Comparison of ENCODE assay signal across 10 cellular contexts in genomic region chr11:114158886-114159285, GRCh38.
DNase-seq lines count a peak whose midpoint lies in the region; ATAC-seq, FAIRE-seq and TF ChIP-seq lines count a peak whose summit lies in the region.
"Had no signal": no experiment of that assay in that cellular context is flagged by ENCODE, and none has a peak within 500 bp of the region (broad histone marks: within the 10 kb centered on the region; RNA-seq: fewer than 3 reads in every experiment).

No MANE protein-coding gene starts in this region.

- H3K27ac ChIP-seq in ACC112 (ENCODE audit: low read depth, low read length) (peak overlapping the region; percentile 96), OCI-LY7 (ENCODE audit: low read depth, low read length, poor library complexity, severe bottlenecking) (peak overlapping the region; percentile 81), esophagus squamous epithelium (peak overlapping the region; percentile 89 to 99 (median 97)), prostate gland (peak overlapping the region; percentile 99)

- no peaks in the 10 kb centered on the region for H4K20me1 ChIP-seq in OCI-LY7 (ENCODE audit: insufficient read depth, low read length)

- WGBS in esophagus squamous epithelium, 2 donors, result 91 to 92% methylated on average over 3 to 6 of the region's 7 CpGs
- 93% methylated on average over 7 of the region's 7 CpGs for WGBS in prostate gland

- POLR2A ChIA-PET in OCI-LY7 (lab: Charles Lee), result interaction anchor here (0.6 to 1.5 kb wide), 2 partner anchors 25 to 1064 kb away, joined by 3 to 5 read pairs; no protein-coding TSS in a partner anchor

- DNase-seq in OCI-LY7 (ENCODE audit: low spot score), result no peak
- no peak for DNase-seq in esophagus squamous epithelium (lab: John Stamatoyannopoulos, UW)
- DNase-seq in prostate gland (ENCODE audit: low spot score), result no peak
- DNase-seq in DMS79 treated with DMSO at 0.1 percent for 48 hours (lab: John Stamatoyannopoulos, UW), result no peak
- DNase-seq in GM12892 (ENCODE audit: insufficient read length), result no peak
- DNase-seq in NCI-H1092 (lab: John Stamatoyannopoulos, UW), result no peak
- DNase-seq: NCI-H2081, RPMI8226 had no signal

- intact Hi-C loops in OCI-LY7 (cut with micrococcal nuclease; ENCODE audit: unreplicated experiment), result no loop called here
- intact Hi-C loops in esophagus squamous epithelium (cut with DNase I), result no loop called here
- intact Hi-C loops in prostate gland (cut with DNase I), result no loop called here

- no peaks in the 10 kb centered on the region for H3K9me2 ChIP-seq in OCI-LY7 (ENCODE audit: insufficient read depth, low read length)

- H3K36me3 ChIP-seq in ACC112 (ENCODE audit: insufficient read depth, low read length), result peaks cover 18% of the 10 kb centered on the region; the same call in 1 of the 2 replicates
- H3K36me3 ChIP-seq in OCI-LY7 (ENCODE audit: insufficient read depth, low read length), result no peaks in the 10 kb centered on the region
- H3K36me3 ChIP-seq in esophagus squamous epithelium, result peaks cover 0 to 33% (median 0%) of the 10 kb centered on the region in 3 donors
- H3K36me3 ChIP-seq in prostate gland, result peaks cover 7% of the 10 kb centered on the region in 2 donors

- peak overlapping the region; percentile 77 for H3K4me2 ChIP-seq in OCI-LY7 (ENCODE audit: low read length)

- no peaks in the 10 kb centered on the region for H3K27me3 ChIP-seq in ACC112 (ENCODE audit: insufficient read depth, low read length)
- H3K27me3 ChIP-seq in esophagus squamous epithelium, result peaks cover 0 to 3% (median 0%) of the 10 kb centered on the region in 4 donors
- H3K27me3 ChIP-seq in prostate gland (replicated peaks; ENCODE audit: insufficient read depth), result no peaks in the 10 kb centered on the region

- no peak for TF ChIP-seq POLR2A in esophagus squamous epithelium (IDR thresholded peaks at IDR 0.05)
- TF ChIP-seq POLR2A in prostate gland (IDR thresholded peaks at IDR 0.05), result no peak
- TF ChIP-seq POLR2A in GM12892 (IDR thresholded peaks at IDR 0.05; ENCODE audit: low read depth, low read length), result no peak

- no TSS peak for BruUV-seq in OCI-LY7 (replicated peaks; lab: Mats Ljungman, UMichigan)

- FAIRE-seq in GM12892 (lab: Jason Lieb, UNC), result no peak

- H3K9me3 ChIP-seq in OCI-LY7 (ENCODE audit: low read length), result no peaks in the 10 kb centered on the region
- no peaks in the 10 kb centered on the region for H3K9me3 ChIP-seq in esophagus squamous epithelium
- no peaks in the 10 kb centered on the region for H3K9me3 ChIP-seq in prostate gland

- H3K79me2 ChIP-seq in ACC112 (ENCODE audit: control insufficient read depth, insufficient read depth, low read length, unreplicated experiment), result peaks cover 38% of the 10 kb centered on the region
- no peaks in the 10 kb centered on the region for H3K79me2 ChIP-seq in OCI-LY7 (ENCODE audit: insufficient read depth, low read depth, low read length)

- H3K4me3 ChIP-seq in ACC112 (ENCODE audit: low read depth, low read length) (no peak overlapping the region), OCI-LY7 (ENCODE audit: low read depth, low read length, poor library complexity, severe bottlenecking) (no peak overlapping the region), esophagus squamous epithelium (no peak overlapping the region), prostate gland (no peak overlapping the region)

- H2AFZ ChIP-seq in ACC112 (ENCODE audit: low read length, unreplicated experiment) (no peak overlapping the region), OCI-LY7 (ENCODE audit: low read length) (peak overlapping the region; percentile 85; the same call in 1 of the 2 replicates)

- CTCF ChIA-PET in OCI-LY7 (lab: Charles Lee; ENCODE audit: unreplicated experiment), result interaction anchor here (0.8 kb wide), 1 partner anchor 10 kb away, joined by 4 read pairs; no protein-coding TSS in a partner anchor

- peaks cover 75% of the 10 kb centered on the region for H3K4me1 ChIP-seq in ACC112 (ENCODE audit: control insufficient read depth, insufficient read depth, low read length, unreplicated experiment)
- H3K4me1 ChIP-seq in OCI-LY7 (ENCODE audit: insufficient read depth, low read length, poor library complexity, severe bottlenecking), result peaks cover 55% of the 10 kb centered on the region
- H3K4me1 ChIP-seq in esophagus squamous epithelium, result peaks cover 80 to 98% (median 82%) of the 10 kb centered on the region in 3 donors
- peaks cover 48% of the 10 kb centered on the region for H3K4me1 ChIP-seq in prostate gland (replicated peaks)

- TF ChIP-seq CTCF in OCI-LY7 (conservative IDR thresholded peaks at IDR 0.05; ENCODE audit: low read length), result no peak
- TF ChIP-seq CTCF in esophagus squamous epithelium (IDR thresholded peaks at IDR 0.05), result no peak
- no peak for TF ChIP-seq CTCF in prostate gland (IDR thresholded peaks at IDR 0.05)

- ATAC-seq in HG02870 (IDR thresholded peaks at IDR 0.05; ENCODE audit: unreplicated experiment), result no peak
